ENCODE assay signal across 11 cellular contexts in the genomic region with DNA sequence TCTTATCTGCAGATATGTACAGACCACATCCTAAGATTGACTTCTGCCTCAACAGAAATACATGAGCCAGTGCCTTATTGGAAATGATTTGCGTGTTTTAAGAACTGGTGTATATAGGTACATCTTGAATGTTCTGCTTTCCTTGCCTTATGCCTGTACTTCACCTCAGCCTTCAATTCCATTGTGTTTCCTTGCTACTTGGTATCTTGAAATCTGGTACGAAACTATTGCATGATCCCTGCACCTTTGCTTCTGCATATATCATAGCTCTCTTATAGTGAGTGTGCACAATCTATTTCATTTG. TPM values are rescaled to one million over a fixed set of nuclear protein-coding genes. Genes with fewer than 3 reads are reported as not detected.
DNase-seq lines count a peak whose midpoint lies in the region; ATAC-seq, FAIRE-seq and TF ChIP-seq lines count a peak whose summit lies in the region.
"Had no signal": no experiment of that assay in that cellular context is flagged by ENCODE, and none has a peak within 500 bp of the region (broad histone marks: within the 10 kb centered on the region; RNA-seq: fewer than 3 reads in every experiment).

No MANE protein-coding gene starts in this region.

- peak overlapping the region; percentile 80; the same call in 1 of the 2 replicates for H2AFZ ChIP-seq in OCI-LY7 (ENCODE audit: low read length)
- no peak overlapping the region for H2AFZ ChIP-seq in H1 (ENCODE audit: low read length)

- H4K20me1 ChIP-seq in OCI-LY7 (ENCODE audit: insufficient read depth, low read length): no peaks in the 10 kb centered on the region
- H4K20me1 ChIP-seq in H1 (replicated peaks in 1 of 2; ENCODE audit: control insufficient read depth in 1 of 2, insufficient read depth in 2 of 2, low read length in 2 of 2): peaks cover 0 to 2% of the 10 kb centered on the region in 2 experiments

- H3K9me3 ChIP-seq in OCI-LY7 (ENCODE audit: low read length) (peaks cover 6% of the 10 kb centered on the region; the same call in 1 of the 2 replicates), H1 (ENCODE audit: insufficient read depth in 2 of 2, low read depth in 1 of 2, low read length in 1 of 2) (no peaks in the 10 kb centered on the region)
- H3K9me3 ChIP-seq: neutrophil had no signal

- H2BK15ac ChIP-seq in H1 (ENCODE audit: low read length): no peak overlapping the region

- TF ChIP-seq POLR2A in H1 (IDR thresholded peaks at IDR 0.05; ENCODE audit: control extremely low read depth in 1 of 2, low read depth in 2 of 2, low read length in 2 of 2): no peak

- H2BK5ac ChIP-seq in H1 (ENCODE audit: low read depth, low read length): no peak overlapping the region

- H3K36me3 ChIP-seq in OCI-LY7 (ENCODE audit: insufficient read depth, low read length) (peaks cover 36% of the 10 kb centered on the region), H1 (ENCODE audit: control insufficient read depth in 2 of 4, insufficient read depth in 4 of 4, low read length in 3 of 4) (no peaks in the 10 kb centered on the region; a peak in 1 of 8 replicates)
- H3K36me3 ChIP-seq: neutrophil had no signal

- peaks cover 6% of the 10 kb centered on the region for H3K79me1 ChIP-seq in H1 (ENCODE audit: low read depth, low read length)

- no peak for FAIRE-seq in H1 (lab: Jason Lieb, UNC)

- H4K8ac ChIP-seq in H1 (ENCODE audit: extremely low read depth, insufficient read depth, low read length): no peak overlapping the region

- H3K4me3 ChIP-seq in GM12875 (ENCODE audit: low read depth, low read length): peak overlapping the region; percentile 3
- H3K4me3 ChIP-seq in OCI-LY7 (ENCODE audit: low read depth, low read length, poor library complexity, severe bottlenecking): peak overlapping the region; percentile 88
- peak overlapping the region; percentile 65 to 97 (median 89); a peak in 6 of 8 replicates for H3K4me3 ChIP-seq in H1 (ENCODE audit: extremely low read depth in 1 of 4, insufficient read depth in 2 of 4, low read depth in 3 of 4, low read length in 4 of 4)

- peaks cover 11% of the 10 kb centered on the region for H3K36me3 Mint-ChIP-seq in osteocyte (ENCODE audit: unreplicated experiment)

- no peak overlapping the region for H2AK5ac ChIP-seq in H1 (ENCODE audit: low read depth, low read length)

- H3K27ac ChIP-seq in OCI-LY7 (ENCODE audit: low read depth, low read length, poor library complexity, severe bottlenecking): no peak overlapping the region
- no peak overlapping the region for H3K27ac ChIP-seq in H1 (ENCODE audit: low read depth, low read length)
- H3K27ac ChIP-seq: epithelial cell of prostate, neutrophil had no signal

- H3K9me2 ChIP-seq in OCI-LY7 (ENCODE audit: insufficient read depth, low read length): no peaks in the 10 kb centered on the region

- DNase-seq in OCI-LY7 (ENCODE audit: low spot score) (no peak), H1 (ENCODE audit: low read depth in 1 of 2, low spot score in 2 of 2) (no peak), osteocyte (ENCODE audit: extremely low spot score, unreplicated experiment) (no peak), sciatic nerve (ENCODE audit: low spot score) (no peak)
- DNase-seq: NCI-H774 had no signal

- peak overlapping the region; percentile 92 for H3K4me3 Mint-ChIP-seq in osteocyte (ENCODE audit: unreplicated experiment)

- no peak overlapping the region for H3K56ac ChIP-seq in H1 (replicated peaks; ENCODE audit: insufficient read length, low read depth, low read length)

- BruUV-seq in OCI-LY7 (replicated peaks; lab: Mats Ljungman, UMichigan): no TSS peak

- no peak overlapping the region for H3K18ac ChIP-seq in H1 (ENCODE audit: extremely low read depth, low read length)

- 0 out of 2 replicates have a peak, but pooled peaks cover 2% of the 10 kb centered on the region for H3K23me2 ChIP-seq in H1 (ENCODE audit: low read depth, low read length)

- 90% methylated on average over 2 of the region's 2 CpGs; no CpG with 5 or more reads in 1 of the 2 experiments for WGBS in H1 (ENCODE audit: extremely low coverage in 1 of 2, insufficient coverage in 1 of 2, insufficient read length in 1 of 2, insufficient replicate concordance in 2 of 2, low coverage in 1 of 2, low lambda C conversion rate in 2 of 2, missing lambda C conversion rate in 1 of 2), 2 experiments

- H4K91ac ChIP-seq in H1 (replicated peaks; ENCODE audit: insufficient read length, low read length): no peak overlapping the region

- no peaks in the 10 kb centered on the region for H3K27me3 ChIP-seq in H1 (replicated peaks in 1 of 4; ENCODE audit: control insufficient read depth in 3 of 4, extremely low read depth in 1 of 4, insufficient read depth in 3 of 4, low read length in 3 of 4)

- CTCF ChIA-PET in OCI-LY7 (lab: Charles Lee; ENCODE audit: unreplicated experiment) (no interaction called here), H1 (lab: Charles Lee; ENCODE audit: partially characterized antibody) (interaction anchor here (0.6 kb wide), 1 partner anchor 126 kb away, joined by 4 read pairs; no protein-coding TSS in a partner anchor)

- H3K27ac Mint-ChIP-seq in osteocyte (ENCODE audit: unreplicated experiment): no peak overlapping the region

- POLR2A ChIA-PET in OCI-LY7 (lab: Charles Lee) (interaction anchor here (0.5 kb wide), 1 partner anchor 205 kb away, joined by 3 read pairs; no protein-coding TSS in a partner anchor), H1 (lab: Charles Lee; ENCODE audit: partially characterized antibody) (interaction anchor here (1.4 to 2.0 kb wide), 2 partner anchors 18 to 124 kb away, joined by 4 to 12 read pairs; no protein-coding TSS in a partner anchor)

- intact Hi-C loops in OCI-LY7 (cut with micrococcal nuclease; ENCODE audit: unreplicated experiment) (loop anchor here (5.0 to 10.0 kb wide), 4 partner anchors 60 to 557 kb away; a partner anchor contains a TSS), sciatic nerve (cut with DNase I) (no loop called here)

- no peak overlapping the region for H3K23ac ChIP-seq in H1 (ENCODE audit: insufficient read length)

- no peak for TF ChIP-seq EP300 in H1 (IDR thresholded peaks at IDR 0.05; ENCODE audit: borderline replicate concordance in 1 of 2, low read depth in 2 of 2, low read length in 2 of 2)

- H3K79me2 ChIP-seq in OCI-LY7 (ENCODE audit: insufficient read depth, low read depth, low read length) (peaks cover 24% of the 10 kb centered on the region; the same call in 1 of the 2 replicates), H1 (ENCODE audit: control insufficient read depth in 1 of 2, insufficient read depth in 2 of 2, low read length in 2 of 2) (peaks cover 0 to 52% of the 10 kb centered on the region in 2 experiments; a peak in 2 of 4 replicates)

- H3K9ac ChIP-seq in H1 (replicated peaks in 1 of 4; ENCODE audit: extremely low read depth in 1 of 4, low read depth in 3 of 4, low read length in 3 of 4): peak overlapping the region in 2 of 4 experiments; percentile 68; a peak in 1 of 7 replicates

- H3K4ac ChIP-seq in H1 (replicated peaks; ENCODE audit: insufficient read length, low read depth, low read length): no peak overlapping the region

- H4K5ac ChIP-seq in H1 (ENCODE audit: insufficient read length, low read depth, low read length): no peak overlapping the region

- no peak overlapping the region for H3K14ac ChIP-seq in H1 (ENCODE audit: insufficient read length)

- H3K4me2 ChIP-seq in OCI-LY7 (ENCODE audit: low read length): peak overlapping the region; percentile 81
- peak overlapping the region; percentile 74 to 80 for H3K4me2 ChIP-seq in H1 (ENCODE audit: insufficient read depth in 1 of 2, low read depth in 2 of 2, low read length in 2 of 2)

- TF ChIP-seq RAD21 in H1 (IDR thresholded peaks at IDR 0.05 in 1 of 2, conservative IDR thresholded peaks at IDR 0.05 in 1 of 2; ENCODE audit: low read depth in 2 of 2, low read length in 2 of 2): no peak

- H2BK12ac ChIP-seq in H1 (ENCODE audit: low read depth, low read length): no peak overlapping the region

- no peaks in the 10 kb centered on the region for H3K9me3 Mint-ChIP-seq in osteocyte (ENCODE audit: unreplicated experiment)

- no peaks in the 10 kb centered on the region for H3K27me3 Mint-ChIP-seq in osteocyte (ENCODE audit: unreplicated experiment)

- TF ChIP-seq CTCF in GM12875 (IDR thresholded peaks at IDR 0.05; ENCODE audit: borderline replicate concordance, insufficient read depth, low read depth, low read length) (no peak), OCI-LY7 (conservative IDR thresholded peaks at IDR 0.05; ENCODE audit: low read length) (no peak), H1 (IDR thresholded peaks at IDR 0.05; ENCODE audit: control extremely low read depth in 1 of 3, insufficient read depth in 1 of 3, low read depth in 1 of 3, low read length in 3 of 3) (no peak), osteocyte (IDR thresholded peaks at IDR 0.05) (no peak)

- no peak for ATAC-seq in GM21360 (IDR thresholded peaks at IDR 0.05; ENCODE audit: unreplicated experiment)
- no peak for ATAC-seq in GM18870 (IDR thresholded peaks at IDR 0.05; ENCODE audit: unreplicated experiment)
- ATAC-seq in sciatic nerve: no peak
- ATAC-seq in HG02840 (IDR thresholded peaks at IDR 0.05; ENCODE audit: low FRiP score, unreplicated experiment): no peak

- peaks cover 20% of the 10 kb centered on the region for H3K4me1 Mint-ChIP-seq in osteocyte (ENCODE audit: unreplicated experiment)

- no peak overlapping the region for H2BK120ac ChIP-seq in H1 (replicated peaks; ENCODE audit: low read depth, low read length)

- H3K4me1 ChIP-seq in OCI-LY7 (ENCODE audit: insufficient read depth, low read length, poor library complexity, severe bottlenecking) (peaks cover 24% of the 10 kb centered on the region), H1 (replicated peaks in 1 of 4; ENCODE audit: control insufficient read depth in 3 of 4, insufficient read depth in 4 of 4, low read length in 3 of 4) (peaks cover 0 to 5% (median 2%) of the 10 kb centered on the region in 4 experiments; a peak in 3 of 7 replicates)

- H2BK20ac ChIP-seq in H1 (ENCODE audit: low read length): no peak overlapping the region; the same call in 1 of the 2 replicates

TF ChIP-seq in H1, 55 proteins besides CTCF, POLR2A, EP300 and RAD21:
- TF ChIP-seq TCF12 (IDR thresholded peaks at IDR 0.05; ENCODE audit: low read depth, low read length) (no peak), CHD1 (IDR thresholded peaks at IDR 0.05; ENCODE audit: low read depth, low read length) (no peak)

RNA-seq across cellular contexts. Expression of a gene that starts 1.5 kb away (rescaled TPM):
- 27.4 and 28.4 TPM in 2 replicates for total RNA-seq in OCI-LY7 (2014; rRNA removed; shearing (Covaris generic))
- total RNA-seq in OCI-LY7 (2022) (34.5 and 46.8 TPM in 2 replicates), osteocyte (7.2 and 11.6 TPM in 2 replicates), sciatic nerve (13.7 TPM)
- 32.8 and 38.2 TPM in 2 replicates for total RNA-seq in H1 (2021; fragmentation: NEBNext Ultra II Directional; extraction: Animal tissue kit (Norgen Biotek cat#: 25700))
- polyA plus RNA-seq in H1 (2011; rRNA removed): 17.0 and 28.7 TPM in 2 replicates
- polyA plus RNA-seq in H1 (2011; cell fraction: cytosol; rRNA removed): 24.4 TPM
- polyA plus RNA-seq in H1 (2011; cell fraction: nucleus; rRNA removed): 15.0 TPM
- polyA plus RNA-seq in H1 (2012, experiment 1 of 2): 16.5 to 27.8 TPM (median 20.3 TPM) in 4 replicates
- 27.1 TPM for polyA plus RNA-seq in H1 (2012, experiment 2 of 2)
- 19.4 TPM for polyA plus RNA-seq in H1 (2013, experiment 1 of 2)
- polyA plus RNA-seq in H1 (2013, experiment 2 of 2): 19.0 TPM
- 32.3 and 50.4 TPM in 2 replicates for polyA minus RNA-seq in H1 (2011; rRNA and poly(A)+ RNA removed)
- 7.9 TPM for polyA minus RNA-seq in H1 (2011; cell fraction: cytosol; rRNA and poly(A)+ RNA removed)
- 67.1 TPM for polyA minus RNA-seq in H1 (2011; cell fraction: nucleus; rRNA and poly(A)+ RNA removed)

Comparison
In these comparisons a context has a peak if more than half of its experiments do, and no peak if none do; other contexts are left out.
1. H3K4me3 ChIP-seq: peak in every context shown above with its lines; median percentile 89 in H1; 88 in OCI-LY7; 3 in GM12875.